Comparison of ENCODE assay signal across 8 cellular contexts in genomic region chr16:66551788-66552287, GRCh38. TPM values are rescaled to one million over a fixed set of nuclear protein-coding genes. Genes with fewer than 3 reads are reported as not detected.
A peak's percentile ranks its signal among the peaks of the same experiment; 100 is the strongest.
DNase-seq lines count a peak whose midpoint lies in the region; ATAC-seq and TF ChIP-seq lines count a peak whose summit lies in the region.

No MANE protein-coding gene starts in this region.

- H3K9me3 ChIP-seq in SU-DHL-6 (ENCODE audit: insufficient read depth, low read length) (no peaks in the 10 kb centered on the region), gastroesophageal sphincter (no peaks in the 10 kb centered on the region)

- no peak for ATAC-seq in gastroesophageal sphincter
- no peak for ATAC-seq in GM19463 (IDR thresholded peaks at IDR 0.05; ENCODE audit: unreplicated experiment)

- H3K36me3 ChIP-seq in SU-DHL-6 (ENCODE audit: low read length): no peaks in the 10 kb centered on the region
- peaks cover 0 to 17% of the 10 kb centered on the region in 2 donors for H3K36me3 ChIP-seq in gastroesophageal sphincter

- H3K9ac ChIP-seq in SU-DHL-6 (ENCODE audit: low read length): peak overlapping the region; percentile 67

- TF ChIP-seq CTCF in SU-DHL-6 (IDR thresholded peaks at IDR 0.05; ENCODE audit: insufficient read depth, low read length, poor library complexity, severe bottlenecking) (no peak), gastroesophageal sphincter (IDR thresholded peaks at IDR 0.05) (no peak)

- DNase-seq in activated T-cell treated with anti-CD3 and anti-CD28 coated beads, Interleukin-2, amount 50 U/mL, for 24 hours: no peak
- no peak for DNase-seq in activated T-cell treated with anti-CD3 and anti-CD28 coated beads for 4 hours
- peak; percentile 44 for DNase-seq in stimulated activated CD8-positive, alpha-beta memory T cell treated with anti-CD3 and anti-CD28 coated beads, Interleukin-4, amount 100 ng/mL, for 48 hours
- DNase-seq in D341Med (ENCODE audit: low spot score): no peak
- no peak for DNase-seq in cerebellar nuclear complex (lab: John Stamatoyannopoulos, UW)

- H3K27ac Mint-ChIP-seq in activated T-cell treated with anti-CD3 and anti-CD28 coated beads, Interleukin-2, amount 50 U/mL, for 24 hours: peak overlapping the region; percentile 98

- peaks cover 0 to 70% (median 23%) of the 10 kb centered on the region in 3 donors for H3K4me1 ChIP-seq in gastroesophageal sphincter

- 30 to 40% methylated on average over 5 to 6 of the region's 8 CpGs for WGBS in gastroesophageal sphincter (ENCODE audit: low coverage in 1 of 2), 2 donors

- peaks cover 42% of the 10 kb centered on the region for H3K36me3 Mint-ChIP-seq in activated T-cell treated with anti-CD3 and anti-CD28 coated beads, Interleukin-2, amount 50 U/mL, for 24 hours (ENCODE audit: low read depth)

- H3K4me2 ChIP-seq in SU-DHL-6 (ENCODE audit: low read depth, low read length, poor library complexity, severe bottlenecking): peak overlapping the region; percentile 75

- peak overlapping the region; percentile 70 for H3K4me3 ChIP-seq in SU-DHL-6 (ENCODE audit: insufficient read depth, low read length, poor library complexity, severe bottlenecking)
- peak overlapping the region; percentile 54 to 70 for H3K4me3 ChIP-seq in gastroesophageal sphincter

- H3K4me3 Mint-ChIP-seq in activated T-cell treated with anti-CD3 and anti-CD28 coated beads, Interleukin-2, amount 50 U/mL, for 24 hours: peak overlapping the region; percentile 90

- no peak for TF ChIP-seq POLR2A in gastroesophageal sphincter (IDR thresholded peaks at IDR 0.05)

- peaks cover 8% of the 10 kb centered on the region; the same call in 1 of the 2 replicates for H3F3A ChIP-seq in SU-DHL-6 (ENCODE audit: insufficient read depth)

- H3K9me3 Mint-ChIP-seq in activated T-cell treated with anti-CD3 and anti-CD28 coated beads, Interleukin-2, amount 50 U/mL, for 24 hours: no peaks in the 10 kb centered on the region

- H3K27me3 ChIP-seq in SU-DHL-6 (ENCODE audit: low read length): no peaks in the 10 kb centered on the region
- H3K27me3 ChIP-seq in gastroesophageal sphincter: no peaks in the 10 kb centered on the region

- peaks cover 73% of the 10 kb centered on the region for H3K4me1 Mint-ChIP-seq in activated T-cell treated with anti-CD3 and anti-CD28 coated beads, Interleukin-2, amount 50 U/mL, for 24 hours (ENCODE audit: low read depth)

- no peaks in the 10 kb centered on the region for H3K27me3 Mint-ChIP-seq in activated T-cell treated with anti-CD3 and anti-CD28 coated beads, Interleukin-2, amount 50 U/mL, for 24 hours

- H3K9me2 ChIP-seq in SU-DHL-6 (replicated peaks; ENCODE audit: insufficient read depth, low read length): no peaks in the 10 kb centered on the region

- no peaks in the 10 kb centered on the region for H4K20me1 ChIP-seq in SU-DHL-6 (ENCODE audit: low read depth, low read length)

- H3K79me2 ChIP-seq in SU-DHL-6 (ENCODE audit: insufficient read depth, low read length): peaks cover 34% of the 10 kb centered on the region

- H3K27ac ChIP-seq in SU-DHL-6 (ENCODE audit: low read depth, low read length) (peak overlapping the region; percentile 58), gastroesophageal sphincter (peak overlapping the region; percentile 74 to 97 (median 96))

- TF ChIP-seq EP300 in gastroesophageal sphincter (IDR thresholded peaks at IDR 0.05): no peak

- peak overlapping the region; percentile 68 for H2AFZ ChIP-seq in SU-DHL-6 (ENCODE audit: low read depth, low read length, severe bottlenecking)

RNA-seq across cellular contexts. Expression of gene CKLF, which starts 0.5 kb away (rescaled TPM):
- total RNA-seq in gastroesophageal sphincter: 10 to 100 TPM; 13.1 to 31.5 (median 17.9) TPM

RNA-seq across cellular contexts. Expression of gene TK2, which starts 1.9 kb away (rescaled TPM):
- total RNA-seq in gastroesophageal sphincter: 10 to 100 TPM; 32.7 to 42.8 (median 37.0) TPM

RNA-seq across cellular contexts. Expression of gene CMTM1, which starts 14.4 kb away (rescaled TPM):
- total RNA-seq in gastroesophageal sphincter: under 1 TPM in 1 of 4 donors, not detected in 3; 0.89 TPM

RNA-seq across cellular contexts. Expression of gene CMTM2, which starts 27.4 kb away (rescaled TPM):
- not detected for total RNA-seq in gastroesophageal sphincter

RNA-seq across cellular contexts. Expression of gene CMTM3, which starts 52.7 kb away (rescaled TPM):
- total RNA-seq in gastroesophageal sphincter: 10 to 100 TPM; 15.7 to 24.9 (median 19.3) TPM
